21 cellular contexts compared by ENCODE assay signal in the genomic region with DNA sequence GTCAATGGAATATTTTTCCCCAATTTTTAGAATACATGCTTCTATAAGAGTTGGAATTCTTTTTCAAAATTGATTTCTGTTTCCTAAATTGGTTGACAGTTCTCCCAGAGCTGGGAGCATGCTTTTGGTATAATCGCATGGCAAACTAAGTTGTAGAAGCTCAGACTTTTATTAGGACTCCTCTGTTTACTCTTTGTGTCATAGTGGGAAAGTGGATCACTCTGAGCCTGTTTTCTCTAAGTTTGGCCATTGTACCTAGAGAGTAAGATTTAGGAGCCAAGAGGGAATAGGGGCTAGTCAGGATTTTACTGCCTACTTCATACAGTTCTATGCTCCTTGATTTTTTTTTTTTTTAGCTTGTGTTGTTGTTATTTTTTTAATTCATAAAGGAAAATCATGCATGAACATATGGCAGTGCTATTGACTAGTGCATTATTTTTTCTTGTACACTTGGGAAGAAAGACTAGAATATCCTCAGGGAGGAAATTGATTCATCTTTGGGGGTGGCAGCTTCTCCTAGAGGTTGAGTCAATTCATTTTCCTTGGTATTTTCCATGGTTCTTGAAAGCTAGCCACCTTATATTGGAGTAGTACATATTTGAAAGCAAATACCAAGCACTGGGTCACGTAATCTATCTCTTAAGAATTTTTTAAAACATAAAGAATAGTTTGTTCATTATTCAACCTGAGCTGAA.
"Had no signal": no experiment of that assay in that cellular context is flagged by ENCODE, and none has a peak within 500 bp of the region (broad histone marks: within the 10 kb centered on the region; RNA-seq: fewer than 3 reads in every experiment).

No MANE protein-coding gene starts in this region.

- H3K4me3 ChIP-seq: coronary artery, left lung, prostate gland, suprapubic skin, transverse colon, uterus had no signal

- H3K36me3 ChIP-seq: brain microvascular endothelial cell, prostate gland, uterus had no signal

- H3K27me3 ChIP-seq: brain microvascular endothelial cell, left lung, suprapubic skin, transverse colon, uterus had no signal

- H3K27ac Mint-ChIP-seq: activated CD4-positive, alpha-beta T cell treated with anti-CD3 and anti-CD28 coated beads, Interleukin-2, amount 10 ng/mL, durations not matched to agents 7 days and 5 days; activated CD8-positive, alpha-beta T cell treated with anti-CD3 and anti-CD28 coated beads, Interleukin-2, amount 10 ng/mL, durations not matched to agents 7 days and 5 days; activated naive CD4-positive, alpha-beta T cell treated with anti-CD3 and anti-CD28 coated beads, Interleukin-2, amount 10 ng/mL, durations not matched to agents 7 days and 5 days; activated naive CD8-positive, alpha-beta T cell treated with anti-CD3 and anti-CD28 coated beads, Interleukin-2, amount 50 U/mL, for 24 hours; stimulated activated naive CD8-positive, alpha-beta T cell treated with anti-CD3 and anti-CD28 coated beads, Interleukin-15, Interleukin-2, amounts not matched to agents 100 ng/mL and 50 ng/mL, for 24 hours had no signal

- H3K27ac ChIP-seq: brain microvascular endothelial cell, coronary artery, left lung, prostate gland, suprapubic skin, transverse colon, uterus had no signal

- DNase-seq: activated CD4-positive, alpha-beta T cell treated with anti-CD3 and anti-CD28 coated beads, Interleukin-2, amount 10 ng/mL, durations not matched to agents 7 days and 5 days; activated CD8-positive, alpha-beta T cell treated with anti-CD3 and anti-CD28 coated beads, Interleukin-2, amount 10 ng/mL, durations not matched to agents 7 days and 5 days; activated naive CD4-positive, alpha-beta T cell treated with anti-CD3 and anti-CD28 coated beads, Interleukin-2, amount 10 ng/mL, durations not matched to agents 7 days and 5 days; activated naive CD8-positive, alpha-beta T cell treated with anti-CD3 and anti-CD28 coated beads, Interleukin-2, amount 50 U/mL, for 24 hours; activated T-cell treated with anti-CD3 and anti-CD28 coated beads, Interleukin-2, amount 50 U/mL, for 4 hours; aorta; brain microvascular endothelial cell; hippocampal formation; left lung; midbrain; right cardiac atrium; stimulated activated CD4-positive, alpha-beta T cell treated with anti-CD3 and anti-CD28 coated beads, Interleukin-2, amount 100 ng/mL, for 24 hours; T-helper 1 cell; T-helper 9 cell; transverse colon; uterus had no signal

- ATAC-seq: activated CD4-positive, CD25-positive, alpha-beta regulatory T cell treated with anti-CD3 and anti-CD28 coated beads, Interleukin-2, amount 50 U/mL, for 24 hours; activated CD8-positive, alpha-beta T cell treated with anti-CD3 and anti-CD28 coated beads, Interleukin-2, amount 10 ng/mL, durations not matched to agents 7 days and 5 days; activated naive CD8-positive, alpha-beta T cell treated with anti-CD3 and anti-CD28 coated beads, Interleukin-2, amount 50 U/mL, for 24 hours; activated T-cell treated with anti-CD3 and anti-CD28 coated beads, Interleukin-2, amount 50 U/mL, for 4 hours; left lung; right cardiac atrium had no signal

- H3K4me1 ChIP-seq: prostate gland, suprapubic skin had no signal

- H3K4me3 Mint-ChIP-seq: activated CD4-positive, alpha-beta T cell treated with anti-CD3 and anti-CD28 coated beads, Interleukin-2, amount 10 ng/mL, durations not matched to agents 7 days and 5 days; activated CD8-positive, alpha-beta T cell treated with anti-CD3 and anti-CD28 coated beads, Interleukin-2, amount 10 ng/mL, durations not matched to agents 7 days and 5 days; activated naive CD4-positive, alpha-beta T cell treated with anti-CD3 and anti-CD28 coated beads, Interleukin-2, amount 10 ng/mL, durations not matched to agents 7 days and 5 days; activated naive CD8-positive, alpha-beta T cell treated with anti-CD3 and anti-CD28 coated beads, Interleukin-2, amount 50 U/mL, for 24 hours; activated T-cell treated with anti-CD3 and anti-CD28 coated beads, Interleukin-2, amount 50 U/mL, for 4 hours; stimulated activated naive CD8-positive, alpha-beta T cell treated with anti-CD3 and anti-CD28 coated beads, Interleukin-15, Interleukin-2, amounts not matched to agents 100 ng/mL and 50 ng/mL, for 24 hours had no signal

- H3K27me3 Mint-ChIP-seq: activated CD4-positive, alpha-beta T cell treated with anti-CD3 and anti-CD28 coated beads, Interleukin-2, amount 10 ng/mL, durations not matched to agents 7 days and 5 days; activated naive CD4-positive, alpha-beta T cell treated with anti-CD3 and anti-CD28 coated beads, Interleukin-2, amount 10 ng/mL, durations not matched to agents 7 days and 5 days; activated naive CD8-positive, alpha-beta T cell treated with anti-CD3 and anti-CD28 coated beads, Interleukin-2, amount 50 U/mL, for 24 hours; stimulated activated naive CD8-positive, alpha-beta T cell treated with anti-CD3 and anti-CD28 coated beads, Interleukin-15, Interleukin-2, amounts not matched to agents 100 ng/mL and 50 ng/mL, for 24 hours had no signal

- H3K9me3 ChIP-seq: left lung, prostate gland, suprapubic skin, transverse colon, uterus had no signal
